ENCODE assay signal across 9 cellular contexts in the genomic region with DNA sequence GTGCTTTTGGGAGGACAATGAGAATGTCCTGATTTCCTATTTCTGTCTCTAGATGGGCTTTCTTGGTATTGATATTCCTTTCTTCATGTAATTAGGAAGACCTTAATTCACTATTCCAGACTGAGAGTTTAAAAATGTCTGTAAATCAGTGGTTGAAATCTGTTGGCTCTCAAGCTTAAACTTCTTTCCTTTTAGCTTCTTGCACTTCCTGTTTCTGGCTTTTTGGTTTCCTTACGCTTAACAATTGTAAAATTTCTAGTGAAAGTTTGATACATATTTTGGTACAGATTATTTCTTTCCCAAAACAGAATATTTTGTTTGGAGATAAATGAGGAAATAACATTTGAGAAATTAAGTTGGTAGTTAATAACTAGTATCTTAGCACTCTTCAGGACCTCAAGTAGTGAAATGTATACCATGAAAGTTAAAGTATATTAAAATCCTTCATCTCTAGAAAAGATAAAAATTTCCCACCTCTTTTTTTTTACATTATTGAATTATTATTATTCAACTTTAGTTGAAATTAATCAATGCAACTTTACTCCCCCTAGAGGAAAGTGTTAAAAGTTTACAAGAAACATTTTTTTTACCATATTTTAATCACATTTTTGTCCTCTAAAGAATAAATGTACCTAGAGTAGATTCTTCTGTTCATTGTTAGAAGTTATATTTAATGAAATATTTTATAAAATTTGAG.
A peak's percentile ranks its signal among the peaks of the same experiment; 100 is the strongest.
DNase-seq lines count a peak whose midpoint lies in the region; ATAC-seq and TF ChIP-seq lines count a peak whose summit lies in the region.
"Had no signal": no experiment of that assay in that cellular context is flagged by ENCODE, and none has a peak within 500 bp of the region (broad histone marks: within the 10 kb centered on the region; RNA-seq: fewer than 3 reads in every experiment).

No MANE protein-coding gene starts in this region.

- H3K27me3 Mint-ChIP-seq in activated naive CD4-positive, alpha-beta T cell treated with anti-CD3 and anti-CD28 coated beads, Interleukin-2, amount 50 U/mL, for 24 hours: no peaks in the 10 kb centered on the region

- H3K4me3 ChIP-seq in choroid plexus epithelial cell (ENCODE audit: low read depth, low read length): no peak overlapping the region

- H3K9me3 Mint-ChIP-seq in activated naive CD4-positive, alpha-beta T cell treated with anti-CD3 and anti-CD28 coated beads, Interleukin-2, amount 50 U/mL, for 24 hours: no peaks in the 10 kb centered on the region
- no peaks in the 10 kb centered on the region for H3K9me3 Mint-ChIP-seq in stimulated activated effector memory CD8-positive, alpha-beta T cell treated with anti-CD3 and anti-CD28 coated beads, Interleukin-12 subunit alpha, Interleukin-12 subunit beta, amount 100 ng/mL, for 72 hours

- ATAC-seq in stimulated activated effector memory CD8-positive, alpha-beta T cell treated with anti-CD3 and anti-CD28 coated beads, Interleukin-12 subunit alpha, Interleukin-12 subunit beta, amount 100 ng/mL, for 72 hours: no peak
- no peak for ATAC-seq in HG02763 (IDR thresholded peaks at IDR 0.05; ENCODE audit: unreplicated experiment)

- peaks cover 19% of the 10 kb centered on the region for H3K4me1 Mint-ChIP-seq in activated naive CD4-positive, alpha-beta T cell treated with anti-CD3 and anti-CD28 coated beads, Interleukin-2, amount 50 U/mL, for 24 hours
- H3K4me1 Mint-ChIP-seq in stimulated activated effector memory CD8-positive, alpha-beta T cell treated with anti-CD3 and anti-CD28 coated beads, Interleukin-12 subunit alpha, Interleukin-12 subunit beta, amount 100 ng/mL, for 72 hours: peaks cover 11% of the 10 kb centered on the region

- no peak for TF ChIP-seq CTCF in choroid plexus epithelial cell (conservative IDR thresholded peaks at IDR 0.05; ENCODE audit: low read depth, low read length)

- no peak for DNase-seq in activated naive CD4-positive, alpha-beta T cell treated with anti-CD3 and anti-CD28 coated beads, Interleukin-2, amount 50 U/mL, for 16 hours
- DNase-seq in NAMALWA (ENCODE audit: low spot score): peak; percentile 36
- peak; percentile 19 for DNase-seq in choroid plexus epithelial cell (ENCODE audit: low read depth)
- no peak for DNase-seq in stimulated activated effector memory CD8-positive, alpha-beta T cell treated with anti-CD3 and anti-CD28 coated beads, Interleukin-12 subunit alpha, Interleukin-12 subunit beta, amount 100 ng/mL, for 72 hours (ENCODE audit: low spot score in 2 of 2)
- DNase-seq in NCI-H146 (lab: John Stamatoyannopoulos, UW): no peak
- DNase-seq in NCI-H1436 treated with DMSO at 0.1 percent for 48 hours (lab: John Stamatoyannopoulos, UW): no peak
- DNase-seq: NCI-H510A had no signal

- H3K36me3 Mint-ChIP-seq in activated naive CD4-positive, alpha-beta T cell treated with anti-CD3 and anti-CD28 coated beads, Interleukin-2, amount 50 U/mL, for 24 hours: peaks cover 2% of the 10 kb centered on the region
- peaks cover 78% of the 10 kb centered on the region for H3K36me3 Mint-ChIP-seq in stimulated activated effector memory CD8-positive, alpha-beta T cell treated with anti-CD3 and anti-CD28 coated beads, Interleukin-12 subunit alpha, Interleukin-12 subunit beta, amount 100 ng/mL, for 72 hours

- no peak overlapping the region for H3K4me3 Mint-ChIP-seq in activated naive CD4-positive, alpha-beta T cell treated with anti-CD3 and anti-CD28 coated beads, Interleukin-2, amount 50 U/mL, for 24 hours
- H3K4me3 Mint-ChIP-seq in stimulated activated effector memory CD8-positive, alpha-beta T cell treated with anti-CD3 and anti-CD28 coated beads, Interleukin-12 subunit alpha, Interleukin-12 subunit beta, amount 100 ng/mL, for 72 hours: no peak overlapping the region

- H3K27ac Mint-ChIP-seq in activated naive CD4-positive, alpha-beta T cell treated with anti-CD3 and anti-CD28 coated beads, Interleukin-2, amount 50 U/mL, for 24 hours: peak overlapping the region; percentile 46
- H3K27ac Mint-ChIP-seq in stimulated activated effector memory CD8-positive, alpha-beta T cell treated with anti-CD3 and anti-CD28 coated beads, Interleukin-12 subunit alpha, Interleukin-12 subunit beta, amount 100 ng/mL, for 72 hours: peak overlapping the region; percentile 37

Comparison
In these comparisons a context has a peak if more than half of its experiments do, and no peak if none do; other contexts are left out.
1. DNase-seq: peak in NAMALWA (single experiment) and choroid plexus epithelial cell (single experiment); none in activated naive CD4-positive, alpha-beta T cell treated with anti-CD3 and anti-CD28 coated beads, Interleukin-2, amount 50 U/mL, for 16 hours (single experiment), stimulated activated effector memory CD8-positive, alpha-beta T cell treated with anti-CD3 and anti-CD28 coated beads, Interleukin-12 subunit alpha, Interleukin-12 subunit beta, amount 100 ng/mL, for 72 hours (0 of 2), NCI-H146 (single experiment) and NCI-H1436 treated with DMSO at 0.1 percent for 48 hours (single experiment).